12 cellular contexts compared by ENCODE assay signal in the genomic region with DNA sequence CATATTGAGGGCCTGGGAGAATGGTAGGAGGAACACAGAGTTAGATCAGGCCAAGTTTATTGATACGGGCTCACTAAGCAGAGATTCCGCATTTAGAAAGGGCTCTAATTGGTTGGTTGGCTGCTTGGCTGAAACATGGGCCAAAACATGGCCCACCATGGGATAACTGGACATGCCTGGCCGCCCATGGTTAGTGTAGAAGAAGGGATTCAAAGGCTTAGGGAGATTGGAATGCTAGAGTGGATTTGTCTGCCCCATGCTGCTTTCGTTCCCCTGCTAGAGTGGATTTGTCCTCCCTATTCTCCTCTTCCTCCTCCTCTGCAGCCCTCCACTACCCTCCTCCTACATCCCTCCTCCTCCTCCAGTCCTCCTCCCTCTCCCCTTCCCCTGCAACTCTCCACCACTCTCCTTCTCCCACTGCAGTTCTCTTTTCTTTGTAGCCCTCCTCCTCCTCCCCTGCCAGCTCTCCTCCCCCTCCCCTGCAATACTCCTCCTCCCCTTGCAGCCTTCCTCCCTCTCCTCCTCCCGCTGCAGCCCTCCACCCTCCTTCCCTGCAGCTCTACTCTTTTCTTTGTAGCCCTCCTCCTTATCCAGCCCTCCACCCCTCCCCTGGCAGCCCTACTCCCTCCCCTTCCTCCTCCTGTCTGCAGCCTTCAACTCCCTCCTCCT.
"Had no signal": no experiment of that assay in that cellular context is flagged by ENCODE, and none has a peak within 500 bp of the region (broad histone marks: within the 10 kb centered on the region; RNA-seq: fewer than 3 reads in every experiment).

No MANE protein-coding gene starts in this region.

- H3K27ac Mint-ChIP-seq: stimulated activated memory B cell treated with anti-CD40 and anti-IgM and Interleukin-4, amounts not matched to agents 10 μg/mL and 1 μg/mL and 100 μg/mL, for 72 hours; T-helper 2 cell treated with Interferon-gamma antibody and Interleukin-4, amounts not matched to agents 5 μg/mL and 100 μg/mL, for 36 hours had no signal

- ATAC-seq: activated CD4-positive, CD25-positive, alpha-beta regulatory T cell treated with anti-CD3 and anti-CD28 coated beads, Interleukin-2, amount 50 U/mL, for 24 hours; left ventricle myocardium superior; natural killer cell treated with Interleukin-12 subunit alpha and Interleukin-12 subunit beta and Interleukin-15 and Interleukin-18, amount 100 ng/mL, for 72 hours; stimulated activated memory B cell treated with anti-CD40 and anti-IgM and Interleukin-4, amounts not matched to agents 10 μg/mL and 1 μg/mL and 100 μg/mL, for 72 hours had no signal

- H3K9me3 Mint-ChIP-seq: natural killer cell treated with Interleukin-12 subunit alpha and Interleukin-12 subunit beta and Interleukin-15 and Interleukin-18, amount 100 ng/mL, for 72 hours; stimulated activated memory B cell treated with anti-CD40 and anti-IgM and Interleukin-4, amounts not matched to agents 10 μg/mL and 1 μg/mL and 100 μg/mL, for 72 hours; T-helper 2 cell treated with Interferon-gamma antibody and Interleukin-4, amounts not matched to agents 5 μg/mL and 100 μg/mL, for 36 hours had no signal

- H3K4me3 Mint-ChIP-seq: natural killer cell treated with Interleukin-12 subunit alpha and Interleukin-12 subunit beta and Interleukin-15 and Interleukin-18, amount 100 ng/mL, for 72 hours; stimulated activated memory B cell treated with anti-CD40 and anti-IgM and Interleukin-4, amounts not matched to agents 10 μg/mL and 1 μg/mL and 100 μg/mL, for 72 hours; T-helper 2 cell treated with Interferon-gamma antibody and Interleukin-4, amounts not matched to agents 5 μg/mL and 100 μg/mL, for 36 hours had no signal

- H3K27me3 Mint-ChIP-seq: natural killer cell treated with Interleukin-12 subunit alpha and Interleukin-12 subunit beta and Interleukin-15 and Interleukin-18, amount 100 ng/mL, for 72 hours; stimulated activated memory B cell treated with anti-CD40 and anti-IgM and Interleukin-4, amounts not matched to agents 10 μg/mL and 1 μg/mL and 100 μg/mL, for 72 hours had no signal

- DNase-seq: activated CD4-positive, alpha-beta T cell treated with anti-CD3 and anti-CD28 coated beads, Interleukin-2, amount 50 U/mL, for 1 hour; activated CD8-positive, alpha-beta memory T cell treated with anti-CD3 and anti-CD28 coated beads for 24 hours; activated naive CD4-positive, alpha-beta T cell treated with Interleukin-2 at 50 U/mL for 16 hours; foreskin fibroblast; hippocampal formation; left ventricle myocardium superior; mesenchymal stem cell had no signal

- FAIRE-seq: colon had no signal

- H3K36me3 Mint-ChIP-seq: natural killer cell treated with Interleukin-12 subunit alpha and Interleukin-12 subunit beta and Interleukin-15 and Interleukin-18, amount 100 ng/mL, for 72 hours had no signal
